In genomic region chr5:68464424-68464823, GRCh38 we compare ENCODE assay signal across 9 cellular contexts.
A peak's percentile ranks its signal among the peaks of the same experiment; 100 is the strongest.
DNase-seq lines count a peak whose midpoint lies in the region; ATAC-seq and TF ChIP-seq lines count a peak whose summit lies in the region.
"Had no signal": no experiment of that assay in that cellular context is flagged by ENCODE, and none has a peak within 500 bp of the region (broad histone marks: within the 10 kb centered on the region; RNA-seq: fewer than 3 reads in every experiment).

No MANE protein-coding gene starts in this region.

- peaks cover 5% of the 10 kb centered on the region for H3K4me1 Mint-ChIP-seq in T-helper 17 cell

- DNase-seq in stimulated activated naive CD4-positive, alpha-beta T cell treated with Interleukin-2 at 50 U/mL for 16 hours (lab: John Stamatoyannopoulos, UW), result peak; percentile 57
- DNase-seq in stimulated activated naive CD4-positive, alpha-beta T cell (lab: John Stamatoyannopoulos, UW), result no peak
- no peak for DNase-seq in T-helper 17 cell
- peak; percentile 90 for DNase-seq in choroid plexus epithelial cell (ENCODE audit: low read depth)
- no peak for DNase-seq in epidermal melanocyte (ENCODE audit: insufficient read length, low spot score)
- no peak for DNase-seq in UCSD-AML1 (lab: John Stamatoyannopoulos, UW; ENCODE audit: unreplicated experiment)
- no peak for DNase-seq in NCI-H446 treated with DMSO at 0.1 percent for 48 hours (lab: John Stamatoyannopoulos, UW)
- no peak for DNase-seq in hippocampal formation (lab: John Stamatoyannopoulos, UW)
- DNase-seq: NCI-H1436 had no signal

- H3K4me3 ChIP-seq in choroid plexus epithelial cell (ENCODE audit: low read depth, low read length), result no peak overlapping the region

- H3K9me3 ChIP-seq in T-helper 17 cell (ENCODE audit: control insufficient read depth, low read length, poor library complexity, severe bottlenecking), result no peaks in the 10 kb centered on the region

- peak; percentile 84 for ATAC-seq in T-helper 17 cell

- H3K36me3 Mint-ChIP-seq in T-helper 17 cell (ENCODE audit: low read depth), result no peaks in the 10 kb centered on the region

- H3K27ac Mint-ChIP-seq in T-helper 17 cell, result no peak overlapping the region

- no peaks in the 10 kb centered on the region for H3K27me3 Mint-ChIP-seq in T-helper 17 cell

- no peak overlapping the region for H3K4me3 Mint-ChIP-seq in T-helper 17 cell

- peak; percentile 22 for TF ChIP-seq CTCF in choroid plexus epithelial cell (conservative IDR thresholded peaks at IDR 0.05; ENCODE audit: low read depth, low read length)

Comparison
In these comparisons a context has a peak if more than half of its experiments do, and no peak if none do; other contexts are left out.
1. DNase-seq: peak in stimulated activated naive CD4-positive, alpha-beta T cell treated with Interleukin-2 at 50 U/mL for 16 hours (single experiment) and choroid plexus epithelial cell (single experiment); none in stimulated activated naive CD4-positive, alpha-beta T cell (0 of 6), T-helper 17 cell (0 of 3), epidermal melanocyte (single experiment), UCSD-AML1 (single experiment), NCI-H446 treated with DMSO at 0.1 percent for 48 hours (single experiment) and hippocampal formation (0 of 2).